Comparison of ENCODE assay signal across 34 cellular contexts in the genomic region with DNA sequence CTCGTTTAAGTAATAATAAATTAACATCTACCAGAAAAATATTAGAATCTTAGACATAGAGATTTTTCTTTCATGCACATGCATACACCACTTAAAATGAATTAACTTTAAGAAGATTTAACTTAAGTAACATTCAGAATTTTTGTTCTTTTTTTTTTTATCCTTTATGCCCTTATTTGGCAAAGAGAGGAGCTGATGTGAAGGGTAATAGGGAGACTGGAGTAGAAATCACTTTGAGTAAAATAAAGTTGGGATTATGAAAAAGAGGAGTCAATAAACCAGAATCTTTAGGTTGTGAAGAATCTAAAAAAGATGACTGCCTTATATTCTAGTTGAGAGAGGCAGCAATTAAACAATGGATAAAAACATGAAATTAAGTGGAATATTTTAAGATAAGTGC. TPM values are rescaled to one million over a fixed set of nuclear protein-coding genes. Genes with fewer than 3 reads are reported as not detected.
"Had no signal": no experiment of that assay in that cellular context is flagged by ENCODE, and none has a peak within 500 bp of the region (broad histone marks: within the 10 kb centered on the region; RNA-seq: fewer than 3 reads in every experiment).

No MANE protein-coding gene starts in this region.

- H3K27ac ChIP-seq: adrenal gland, ascending aorta, body of pancreas, brain microvascular endothelial cell, breast epithelium, cardiac muscle cell had no signal

- ATAC-seq: activated naive CD4-positive, alpha-beta T cell treated with anti-CD3 and anti-CD28 coated beads, Interleukin-2, amount 50 U/mL, for 72 hours; activated naive CD8-positive, alpha-beta T cell treated with anti-CD3 and anti-CD28 coated beads, Interleukin-2, amount 50 U/mL, for 24 hours; activated T-cell treated with anti-CD3 and anti-CD28 coated beads, Interleukin-2, amount 50 U/mL, for 4 hours; activated T-cell treated with anti-CD3 and anti-CD28 coated beads, Interleukin-2, amount 50 U/mL, for 72 hours; activated T-helper 17 cell treated with anti-CD3 and anti-CD28 coated beads, Interleukin-2, amount 50 U/mL, for 72 hours; body of pancreas had no signal

- H3K4me1 ChIP-seq: adrenal gland, ascending aorta, body of pancreas, breast epithelium had no signal

- H3K27me3 ChIP-seq: adrenal gland, ascending aorta, brain microvascular endothelial cell, breast epithelium, cardiac muscle cell had no signal

- H3K36me3 ChIP-seq: adrenal gland, ascending aorta, brain microvascular endothelial cell, breast epithelium, cardiac muscle cell had no signal

- H3K4me3 ChIP-seq: adrenal gland, ascending aorta, body of pancreas, breast epithelium, cardiac muscle cell had no signal

- FAIRE-seq: astrocyte, bronchial epithelial cell had no signal

- DNase-seq: activated effector memory CD4-positive, alpha-beta T cell treated with anti-CD3 and anti-CD28 coated beads, Interleukin-2, amount 50 U/mL, for 16 hours; activated effector memory CD4-positive, alpha-beta T cell treated with Interleukin-2 at 50 U/mL for 16 hours; activated gamma-delta T cell; activated gamma-delta T cell treated with Interleukin-2 at 50 U/mL for 16 hours; activated naive CD4-positive, alpha-beta T cell; activated naive CD4-positive, alpha-beta T cell treated with anti-CD3 and anti-CD28 coated beads for 36 hours; activated naive CD4-positive, alpha-beta T cell treated with anti-CD3 and anti-CD28 coated beads, Interleukin-2, amount 10 ng/mL, durations not matched to agents 7 days and 5 days; activated naive CD4-positive, alpha-beta T cell treated with anti-CD3 and anti-CD28 coated beads, Interleukin-2, amount 50 U/mL, for 16 hours; activated naive CD4-positive, alpha-beta T cell treated with Interleukin-2 at 50 U/mL for 16 hours; activated naive CD8-positive, alpha-beta T cell treated with anti-CD3 and anti-CD28 coated beads for 36 hours; activated naive CD8-positive, alpha-beta T cell treated with anti-CD3 and anti-CD28 coated beads, Interleukin-2, amount 10 ng/mL, durations not matched to agents 7 days and 5 days; activated naive CD8-positive, alpha-beta T cell treated with anti-CD3 and anti-CD28 coated beads, Interleukin-2, amount 50 U/mL, for 24 hours; activated T-cell treated with anti-CD3 and anti-CD28 coated beads, Interleukin-2, amount 50 U/mL, for 1 hour; activated T-cell treated with anti-CD3 and anti-CD28 coated beads, Interleukin-2, amount 50 U/mL, for 24 hours; activated T-cell treated with anti-CD3 and anti-CD28 coated beads, Interleukin-2, amount 50 U/mL, for 4 hours; activated T-cell treated with anti-CD3 and anti-CD28 coated beads, Interleukin-2, amount 50 U/mL, for 48 hours; activated T-cell treated with anti-CD3 and anti-CD28 coated beads, Interleukin-2, amount 50 U/mL, for 72 hours; adrenal gland; amniotic stem cell; amygdala; anterior cingulate cortex; aorta; body of pancreas; brain microvascular endothelial cell; caudate nucleus; central memory CD4-positive, alpha-beta T cell; cerebellar nuclear complex had no signal

- H3K9me3 ChIP-seq: adrenal gland, ascending aorta, body of pancreas, breast epithelium had no signal

RNA-seq across cellular contexts. Expression of a gene that starts 18.8 kb away (rescaled TPM):
- total RNA-seq: ascending aorta had no signal
